In genomic region chr17:38851434-38851833, GRCh38 we compare ENCODE assay signal across 9 cellular contexts. TPM values are rescaled to one million over a fixed set of nuclear protein-coding genes. Genes with fewer than 3 reads are reported as not detected.
A peak's percentile ranks its signal among the peaks of the same experiment; 100 is the strongest.
DNase-seq lines count a peak whose midpoint lies in the region; TF ChIP-seq lines count a peak whose summit lies in the region.
"Had no signal": no experiment of that assay in that cellular context is flagged by ENCODE, and none has a peak within 500 bp of the region (broad histone marks: within the 10 kb centered on the region; RNA-seq: fewer than 3 reads in every experiment).

No MANE protein-coding gene starts in this region.

- peaks cover 67% of the 10 kb centered on the region for H3K36me3 Mint-ChIP-seq in brain

- DNase-seq in A673 (ENCODE audit: low spot score) (no peak), HFF-Myc (ENCODE audit: extremely low read depth, low read depth) (no peak), SKM-1 treated with dmso at 0.1 percent for 144 hours (lab: John Stamatoyannopoulos, UW; ENCODE audit: unreplicated experiment) (no peak), DMS 273 treated with DMSO at 0.1 percent for 48 hours (lab: John Stamatoyannopoulos, UW) (no peak), GM13977 (ENCODE audit: low spot score) (no peak), SK-N-DZ (ENCODE audit: low spot score) (no peak)
- DNase-seq: activated effector memory CD4-positive, alpha-beta T cell treated with Interleukin-2 at 50 U/mL for 16 hours had no signal

- POLR2A ChIA-PET in A673 (lab: Charles Lee; ENCODE audit: low non-redundant PET), result no interaction called here

- 82 to 88% methylated on average over 1 of the region's 2 CpGs for whole genome bisulfite sequencing in mesodermal cell (ENCODE audit: insufficient coverage in 2 of 2), 2 experiments

- no TSS peak for BruUV-seq in A673 (replicated peaks; lab: Mats Ljungman, UMichigan)

- in situ Hi-C loops in GM13977 (cut with MboI; ENCODE audit: low pct_unique_long_range_greater_than_20kb, low sequenced_read_pairs, unreplicated experiment), result no loop called here

- peaks cover 46% of the 10 kb centered on the region for H3K4me1 Mint-ChIP-seq in brain

- H3K4me3 ChIP-seq in A673 (ENCODE audit: low read depth, low read length, poor library complexity, severe bottlenecking), result peak overlapping the region; percentile 64
- peak overlapping the region; percentile 69 for H3K4me3 ChIP-seq in HFF-Myc (replicated peaks; ENCODE audit: low read depth, low read length)
- H3K4me3 ChIP-seq in mesodermal cell (ENCODE audit: extremely low read depth, insufficient read depth, low read length, poor library complexity, severe bottlenecking), result peak overlapping the region; percentile 74

- H3K27ac ChIP-seq in A673 (ENCODE audit: low read depth, low read length, poor library complexity, severe bottlenecking) (no peak overlapping the region), mesodermal cell (ENCODE audit: low read depth, low read length, severe bottlenecking) (no peak overlapping the region)

- CTCF ChIA-PET in A673 (lab: Charles Lee), result no interaction called here

- peaks cover 11% of the 10 kb centered on the region for H3K27me3 Mint-ChIP-seq in brain

- H3K36me3 ChIP-seq in A673 (ENCODE audit: insufficient read depth, low read length, poor library complexity, severe bottlenecking) (peaks cover 57% of the 10 kb centered on the region), mesodermal cell (ENCODE audit: control insufficient read depth, insufficient read depth, low read length) (peaks cover 67% of the 10 kb centered on the region)

- no peaks in the 10 kb centered on the region for H3K27me3 ChIP-seq in A673 (replicated peaks; ENCODE audit: insufficient read depth, low read depth, low read length, poor library complexity)

- no peaks in the 10 kb centered on the region for H3K9me3 ChIP-seq in A673 (ENCODE audit: low read depth, low read length, poor library complexity, severe bottlenecking)
- no peaks in the 10 kb centered on the region for H3K9me3 ChIP-seq in mesodermal cell (ENCODE audit: control insufficient read depth, low read length)

- no peaks in the 10 kb centered on the region for H3K9me3 Mint-ChIP-seq in brain

- peak overlapping the region; percentile 97 to 99 (median 99) for H3K4me3 Mint-ChIP-seq in brain

- peak overlapping the region; percentile 83 to 99 (median 99) for H3K27ac Mint-ChIP-seq in brain

- no peak for TF ChIP-seq CTCF in A673 (conservative IDR thresholded peaks at IDR 0.05; ENCODE audit: low read depth, low read length)
- no peak for TF ChIP-seq CTCF in HFF-Myc (IDR thresholded peaks at IDR 0.05; ENCODE audit: low read depth, low read length, missing control alignments)
- TF ChIP-seq CTCF in brain (conservative IDR thresholded peaks at IDR 0.05), result no peak
- no peak for TF ChIP-seq CTCF in GM13977 (IDR thresholded peaks at IDR 0.05; ENCODE audit: extremely low read depth, insufficient read depth, missing control alignments)

- intact Hi-C loops in A673 (cut with micrococcal nuclease; ENCODE audit: unreplicated experiment), result no loop called here

- H3K4me1 ChIP-seq in A673 (ENCODE audit: insufficient read depth, low read length, poor library complexity, severe bottlenecking), result no peaks in the 10 kb centered on the region
- no peaks in the 10 kb centered on the region for H3K4me1 ChIP-seq in mesodermal cell (ENCODE audit: control insufficient read depth, insufficient read depth, low read length, poor library complexity, severe bottlenecking)

RNA-seq across cellular contexts. Expression of gene RPL23, which starts 2.1 kb away (rescaled TPM):
- total RNA-seq in A673 (2021), result 764 and 879 TPM in 2 replicates
- polyA plus RNA-seq in brain (ENCODE audit: insufficient read depth, low read depth, low replicate concordance), result 2,078 TPM
- polyA plus RNA-seq in mesodermal cell (2013, experiment 1 of 2), result 2,211 TPM
- polyA plus RNA-seq in mesodermal cell (2013, experiment 2 of 2), result 2,367 TPM
- 2,846 and 2,901 TPM in 2 replicates for polyA plus RNA-seq in SK-N-DZ (2014; cell fraction: cytosol; rRNA removed)
- polyA plus RNA-seq in SK-N-DZ (2014; cell fraction: nucleus; rRNA removed), result 2,361 and 2,387 TPM in 2 replicates

RNA-seq across cellular contexts. Expression of gene LASP1, which starts 18.4 kb away (rescaled TPM):
- total RNA-seq in A673 (2021), result 76.9 and 78.3 TPM in 2 replicates
- polyA plus RNA-seq in brain (ENCODE audit: insufficient read depth, low read depth, low replicate concordance), result 108 TPM
- polyA plus RNA-seq in mesodermal cell (2013, experiment 1 of 2), result 151 TPM
- 139 TPM for polyA plus RNA-seq in mesodermal cell (2013, experiment 2 of 2)
- polyA plus RNA-seq in SK-N-DZ (2014; cell fraction: cytosol; rRNA removed), result 33.0 and 37.4 TPM in 2 replicates
- polyA plus RNA-seq in SK-N-DZ (2014; cell fraction: nucleus; rRNA removed), result 15.7 and 18.3 TPM in 2 replicates

RNA-seq across cellular contexts. Expression of gene CWC25, which starts 26.3 kb away (rescaled TPM):
- total RNA-seq in A673 (2021), result 13.5 and 14.1 TPM in 2 replicates
- 9.2 TPM for polyA plus RNA-seq in brain (ENCODE audit: insufficient read depth, low read depth, low replicate concordance)
- 17.7 TPM for polyA plus RNA-seq in mesodermal cell (2013, experiment 1 of 2)
- polyA plus RNA-seq in mesodermal cell (2013, experiment 2 of 2), result 15.8 TPM
- 8.9 and 12.0 TPM in 2 replicates for polyA plus RNA-seq in SK-N-DZ (2014; cell fraction: cytosol; rRNA removed)
- polyA plus RNA-seq in SK-N-DZ (2014; cell fraction: nucleus; rRNA removed), result 39.8 and 54.9 TPM in 2 replicates

RNA-seq across cellular contexts. Expression of gene PIP4K2B, which starts 52.1 kb away (rescaled TPM):
- total RNA-seq in A673 (2021), result 28.0 and 35.7 TPM in 2 replicates
- 90.8 TPM for polyA plus RNA-seq in brain (ENCODE audit: insufficient read depth, low read depth, low replicate concordance)
- polyA plus RNA-seq in mesodermal cell (2013, experiment 1 of 2), result 48.8 TPM
- 39.8 TPM for polyA plus RNA-seq in mesodermal cell (2013, experiment 2 of 2)
- polyA plus RNA-seq in SK-N-DZ (2014; cell fraction: cytosol; rRNA removed), result 55.3 and 64.1 TPM in 2 replicates
- 60.6 and 62.5 TPM in 2 replicates for polyA plus RNA-seq in SK-N-DZ (2014; cell fraction: nucleus; rRNA removed)
